ENCODE assay signal across 16 cellular contexts in genomic region chr3:62723636-62724217, GRCh38.
DNase-seq lines count a peak whose midpoint lies in the region; ATAC-seq and TF ChIP-seq lines count a peak whose summit lies in the region.
"Had no signal": no experiment of that assay in that cellular context is flagged by ENCODE, and none has a peak within 500 bp of the region (broad histone marks: within the 10 kb centered on the region; RNA-seq: fewer than 3 reads in every experiment).

No MANE protein-coding gene starts in this region.

- CTCF ChIA-PET in SK-N-SH (lab: Yijun Ruan, JAX), result interaction anchor here (0.6 to 1.4 kb wide), 2 partner anchors 44 to 57 kb away, joined by 3 read pairs; no protein-coding TSS in a partner anchor

- peaks cover 28% of the 10 kb centered on the region for H3F3A ChIP-seq in SK-N-SH (replicated peaks; ENCODE audit: insufficient read depth)
- no peaks in the 10 kb centered on the region for H3F3A ChIP-seq in smooth muscle cell (ENCODE audit: low read depth)

- no peak overlapping the region for H2AFZ ChIP-seq in SK-N-SH (ENCODE audit: low read depth)
- H2AFZ ChIP-seq in smooth muscle cell (ENCODE audit: low read depth), result no peak overlapping the region
- H2AFZ ChIP-seq: GM23248 had no signal

- H3K27ac ChIP-seq in SK-N-SH (ENCODE audit: low read depth in 2 of 2, low read length in 1 of 2) (no peak overlapping the region), dorsolateral prefrontal cortex (peak overlapping the region in 22 of 59 donors; percentile 1 to 66 (median 36)), smooth muscle cell (ENCODE audit: low read depth) (no peak overlapping the region)
- H3K27ac ChIP-seq: brain microvascular endothelial cell, GM23248, SJSA1, upper lobe of left lung had no signal

- H3K4me3 ChIP-seq in SK-N-SH (ENCODE audit: low read depth in 2 of 2, low read length in 1 of 2) (no peak overlapping the region), dorsolateral prefrontal cortex (peak overlapping the region in 2 of 59 donors; percentile 7 to 29), smooth muscle cell (no peak overlapping the region)
- H3K4me3 ChIP-seq: GM23248, SJSA1, upper lobe of left lung had no signal

- H3K79me2 ChIP-seq in SK-N-SH (ENCODE audit: insufficient read depth) (no peaks in the 10 kb centered on the region), smooth muscle cell (ENCODE audit: low read depth) (no peaks in the 10 kb centered on the region)

- H3K27me3 ChIP-seq in SK-N-SH (ENCODE audit: insufficient read depth) (no peaks in the 10 kb centered on the region), dorsolateral prefrontal cortex (peaks cover 0 to 4% (median 0%) of the 10 kb centered on the region in 45 donors), smooth muscle cell (ENCODE audit: low read depth) (no peaks in the 10 kb centered on the region)
- H3K27me3 ChIP-seq: brain microvascular endothelial cell, SJSA1, upper lobe of left lung had no signal

- no peaks in the 10 kb centered on the region for H3K9me2 ChIP-seq in SK-N-SH

- no peak for TF ChIP-seq RAD21 in SK-N-SH (IDR thresholded peaks at IDR 0.05; ENCODE audit: low read length)

- H3K4me1 ChIP-seq in SK-N-SH (ENCODE audit: control insufficient read depth in 1 of 2, insufficient read depth in 2 of 2, low read depth in 1 of 2, low read length in 1 of 2), result peaks cover 10 to 31% of the 10 kb centered on the region in 2 experiments; a peak in 3 of 4 replicates
- H3K4me1 ChIP-seq in smooth muscle cell (ENCODE audit: low read depth), result peaks cover 24% of the 10 kb centered on the region
- H3K4me1 ChIP-seq: upper lobe of left lung had no signal

- TF ChIP-seq CTCF in SK-N-SH (IDR thresholded peaks at IDR 0.05) (no peak), dorsolateral prefrontal cortex (IDR thresholded peaks at IDR 0.05 in 54 of 56, conservative IDR thresholded peaks at IDR 0.05 in 2 of 56; ENCODE audit: low read depth in 1 of 56, partially characterized antibody in 56 of 56) (no peak), smooth muscle cell (IDR thresholded peaks at IDR 0.05; ENCODE audit: borderline replicate concordance, insufficient read depth, poor library complexity, severe bottlenecking) (no peak)

- no peaks in the 10 kb centered on the region for H4K20me1 ChIP-seq in SK-N-SH (ENCODE audit: insufficient read depth)
- no peaks in the 10 kb centered on the region for H4K20me1 ChIP-seq in smooth muscle cell (ENCODE audit: low read depth)

- no peaks in the 10 kb centered on the region for H3K36me3 ChIP-seq in SK-N-SH (replicated peaks in 1 of 2; ENCODE audit: control insufficient read depth in 1 of 2, insufficient read depth in 2 of 2, low read length in 1 of 2)
- no peaks in the 10 kb centered on the region for H3K36me3 ChIP-seq in smooth muscle cell (ENCODE audit: low read depth)
- H3K36me3 ChIP-seq: brain microvascular endothelial cell, SJSA1, upper lobe of left lung had no signal

- H3K4me2 ChIP-seq in SK-N-SH (no peak overlapping the region), smooth muscle cell (no peak overlapping the region)

- TF ChIP-seq EP300 in SK-N-SH (IDR thresholded peaks at IDR 0.05; ENCODE audit: borderline replicate concordance in 1 of 2, low read depth in 1 of 2, low read length in 1 of 2), result no peak

- DNase-seq in SK-N-SH (peak; percentile 19), NCI-H187 (lab: John Stamatoyannopoulos, UW) (peak; percentile 27 to 28), dorsolateral prefrontal cortex (peak in 8 of 10 donors; percentile 7 to 60 (median 46)), putamen (ENCODE audit: low spot score) (peak; percentile 2), smooth muscle cell (lab: John Stamatoyannopoulos, UW; ENCODE audit: unreplicated experiment) (no peak)
- DNase-seq in stimulated activated CD8-positive, alpha-beta memory T cell treated with anti-CD3 and anti-CD28 coated beads, Interleukin-4, amount 100 ng/mL, for 48 hours, result no peak
- DNase-seq: ACHN; brain microvascular endothelial cell; Calu3; effector CD8-positive, alpha-beta T cell; GM23248; NCI-H748 treated with DMSO at 0.1 percent for 48 hours; upper lobe of left lung had no signal

- intact Hi-C loops in dorsolateral prefrontal cortex (cut with DNase I), result no loop called here

- H3K9ac ChIP-seq in SK-N-SH (no peak overlapping the region), smooth muscle cell (ENCODE audit: low read depth) (no peak overlapping the region)
- H3K9ac ChIP-seq: GM23248 had no signal

- POLR2A ChIA-PET in SK-N-SH (lab: Yijun Ruan, JAX), result no interaction called here

- H3K9me3 ChIP-seq in SK-N-SH (no peaks in the 10 kb centered on the region), smooth muscle cell (replicated peaks; ENCODE audit: low read depth) (no peaks in the 10 kb centered on the region)
- H3K9me3 ChIP-seq: SJSA1, upper lobe of left lung had no signal

- no peak; the same call in 2 of the 3 replicates for ATAC-seq in SK-N-SH treated with all-trans-retinoic acid at 6 μM for 48 hours
- no peak for ATAC-seq in GM18861 (IDR thresholded peaks at IDR 0.05; ENCODE audit: unreplicated experiment)

- whole genome bisulfite sequencing in SK-N-SH (ENCODE audit: low lambda C conversion rate), result 45% methylated on average over 6 of the region's 6 CpGs
- WGBS in smooth muscle cell (ENCODE audit: low lambda C conversion rate), result 62% methylated on average over 6 of the region's 6 CpGs

TF ChIP-seq in SK-N-SH, 30 proteins besides CTCF, POLR2A, EP300 and RAD21:
- TF ChIP-seq GATA2 (CRISPR knock-in tag; IDR thresholded peaks at IDR 0.05) (peak; percentile 56; the same call in 1 of the 2 replicates), SIN3A (IDR thresholded peaks at IDR 0.05; ENCODE audit: borderline replicate concordance, low read depth, low read length) (no peak)

TF ChIP-seq in SK-N-SH treated with all-trans-retinoic acid at 6 μM for 48 hours, 23 proteins besides CTCF, POLR2A, EP300 and RAD21:
- TF ChIP-seq, protein P1, sequence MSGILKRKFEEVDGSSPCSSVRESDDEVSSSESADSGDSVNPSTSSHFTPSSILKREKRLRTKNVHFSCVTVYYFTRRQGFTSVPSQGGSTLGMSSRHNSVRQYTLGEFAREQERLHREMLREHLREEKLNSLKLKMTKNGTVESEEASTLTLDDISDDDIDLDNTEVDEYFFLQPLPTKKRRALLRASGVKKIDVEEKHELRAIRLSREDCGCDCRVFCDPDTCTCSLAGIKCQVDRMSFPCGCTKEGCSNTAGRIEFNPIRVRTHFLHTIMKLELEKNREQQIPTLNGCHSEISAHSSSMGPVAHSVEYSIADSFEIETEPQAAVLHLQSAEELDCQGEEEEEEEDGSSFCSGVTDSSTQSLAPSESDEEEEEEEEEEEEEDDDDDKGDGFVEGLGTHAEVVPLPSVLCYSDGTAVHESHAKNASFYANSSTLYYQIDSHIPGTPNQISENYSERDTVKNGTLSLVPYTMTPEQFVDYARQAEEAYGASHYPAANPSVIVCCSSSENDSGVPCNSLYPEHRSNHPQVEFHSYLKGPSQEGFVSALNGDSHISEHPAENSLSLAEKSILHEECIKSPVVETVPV (CRISPR knock-in tag; IDR thresholded peaks at IDR 0.05), result no peak
- TF ChIP-seq ESRRG (CRISPR knock-in tag; IDR thresholded peaks at IDR 0.05) (no peak), PATZ1 (CRISPR knock-in tag; IDR thresholded peaks at IDR 0.05; ENCODE audit: borderline replicate concordance) (no peak), TCF4 (CRISPR knock-in tag; IDR thresholded peaks at IDR 0.05; ENCODE audit: borderline replicate concordance) (no peak), ZFP3 (CRISPR knock-in tag; IDR thresholded peaks at IDR 0.05) (no peak)

Comparison
In these comparisons a context has a peak if more than half of its experiments do, and no peak if none do; other contexts are left out.
1. DNase-seq: peak in SK-N-SH (single experiment), NCI-H187 (2 of 2), dorsolateral prefrontal cortex (8 of 10) and putamen (single experiment); none in smooth muscle cell (single experiment) and stimulated activated CD8-positive, alpha-beta memory T cell treated with anti-CD3 and anti-CD28 coated beads, Interleukin-4, amount 100 ng/mL, for 48 hours (single experiment).